Comparison of ENCODE assay signal across 8 cellular contexts in the genomic region with DNA sequence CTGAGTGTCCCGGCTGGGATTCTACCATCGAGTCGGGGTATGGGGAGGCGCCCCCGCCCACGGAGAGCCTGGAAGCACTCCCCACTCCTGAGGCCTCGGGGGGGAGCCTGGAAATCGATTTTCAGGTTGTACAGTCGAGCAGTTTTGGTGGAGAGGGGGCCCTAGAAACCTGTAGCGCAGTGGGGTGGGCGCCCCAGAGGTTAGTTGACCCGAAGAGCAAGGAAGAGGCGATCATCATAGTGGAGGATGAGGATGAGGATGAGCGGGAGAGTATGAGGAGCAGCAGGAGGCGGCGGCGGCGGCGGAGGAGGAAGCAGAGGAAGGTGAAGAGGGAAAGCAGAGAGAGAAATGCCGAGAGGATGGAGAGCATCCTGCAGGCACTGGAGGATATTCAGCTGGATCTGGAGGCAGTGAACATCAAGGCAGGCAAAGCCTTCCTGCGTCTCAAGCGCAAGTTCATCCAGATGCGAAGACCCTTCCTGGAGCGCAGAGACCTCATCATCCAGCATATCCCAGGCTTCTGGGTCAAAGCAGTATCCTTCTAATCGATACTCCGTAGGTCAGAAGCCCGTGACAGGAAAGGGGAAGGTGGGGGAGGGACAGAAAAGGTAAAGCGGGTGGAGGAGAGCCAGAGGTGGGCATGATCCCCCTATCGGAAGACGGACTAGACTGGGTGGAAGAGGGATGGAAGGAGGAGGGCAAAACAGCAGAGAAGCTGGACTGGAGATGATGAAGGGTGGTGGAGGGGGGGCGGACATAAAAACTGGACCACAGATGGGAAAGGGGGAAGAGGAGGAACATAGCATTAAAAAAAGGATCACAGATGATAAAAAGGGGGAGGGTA. TPM values are rescaled to one million over a fixed set of nuclear protein-coding genes. Genes with fewer than 3 reads are reported as not detected.
A peak's percentile ranks its signal among the peaks of the same experiment; 100 is the strongest.
DNase-seq lines count a peak whose midpoint lies in the region; ATAC-seq, FAIRE-seq and TF ChIP-seq lines count a peak whose summit lies in the region.

No MANE protein-coding gene starts in this region.

- H3K79me2 ChIP-seq in DND-41 (ENCODE audit: insufficient read depth, low read length) = peaks cover 20% of the 10 kb centered on the region
- no peaks in the 10 kb centered on the region for H3K79me2 ChIP-seq in PC-9 (ENCODE audit: low read depth)
- H3K79me2 ChIP-seq in parathyroid adenoma = peaks cover 2% of the 10 kb centered on the region

- H3K9me2 ChIP-seq in PC-9 (ENCODE audit: insufficient read depth) = no peaks in the 10 kb centered on the region

- H3K36me3 ChIP-seq in DND-41 (ENCODE audit: insufficient read depth, low read length) (peaks cover 34% of the 10 kb centered on the region), PC-9 (ENCODE audit: low read depth) (no peaks in the 10 kb centered on the region), parathyroid adenoma (ENCODE audit: control insufficient read depth, insufficient read depth, low read length) (no peaks in the 10 kb centered on the region)

- peak overlapping the region; percentile 49 to 75; a peak in 3 of 4 replicates for H3K4me3 ChIP-seq in DND-41 (ENCODE audit: low read depth in 1 of 2, low read length in 2 of 2)
- H3K4me3 ChIP-seq in PC-9 = peak overlapping the region; percentile 56
- peak overlapping the region; percentile 73 for H3K4me3 ChIP-seq in parathyroid adenoma (ENCODE audit: low read depth, low read length)

- BruUV-seq in PC-9 (replicated peaks; lab: Mats Ljungman, UMichigan) = TSS peak; percentile 56

- TF ChIP-seq CTCF in DND-41 (IDR thresholded peaks at IDR 0.05; ENCODE audit: borderline replicate concordance, extremely low read depth, low read length, poor library complexity, severe bottlenecking) (no peak), PC-9 (conservative IDR thresholded peaks at IDR 0.05) (no peak), parathyroid adenoma (IDR thresholded peaks at IDR 0.05) (no peak), D721Med (IDR thresholded peaks at IDR 0.05; ENCODE audit: insufficient read depth, missing control alignments) (no peak)

- H3K4me1 ChIP-seq in DND-41 (ENCODE audit: insufficient read depth, low read length) (peaks cover 19% of the 10 kb centered on the region), PC-9 (replicated peaks; ENCODE audit: insufficient read depth) (no peaks in the 10 kb centered on the region), parathyroid adenoma (peaks cover 7% of the 10 kb centered on the region)

- H4K20me1 ChIP-seq in DND-41 (ENCODE audit: insufficient read depth, low read length) (peaks cover 8% of the 10 kb centered on the region), PC-9 (ENCODE audit: insufficient read depth) (no peaks in the 10 kb centered on the region)

- CTCF ChIA-PET in PC-9 (lab: Charles Lee) = interaction anchor here (0.6 kb wide), 1 partner anchor 764 kb away, joined by 7 read pairs; no protein-coding TSS in a partner anchor

- H3F3A ChIP-seq in PC-9 (ENCODE audit: insufficient read depth, low read depth) = no peaks in the 10 kb centered on the region

- ATAC-seq in DND-41 (ENCODE audit: insufficient read depth, low read depth) = no peak
- ATAC-seq in HG02885 (IDR thresholded peaks at IDR 0.05; ENCODE audit: poor library complexity, unreplicated experiment) = no peak
- ATAC-seq in GM18519 (IDR thresholded peaks at IDR 0.05; ENCODE audit: low FRiP score, unreplicated experiment) = no peak

- POLR2A ChIA-PET in PC-9 (lab: Charles Lee; ENCODE audit: unreplicated experiment) = interaction anchor here (0.5 to 1.0 kb wide), 3 partner anchors 38 to 1917 kb away, joined by 4 to 13 read pairs (median 5); a partner anchor contains a TSS

- peak overlapping the region; percentile 78 for H3K9ac ChIP-seq in DND-41 (ENCODE audit: low read depth, low read length)
- H3K9ac ChIP-seq in parathyroid adenoma = peak overlapping the region; percentile 91

- peak overlapping the region; percentile 78 for H3K27ac ChIP-seq in DND-41 (ENCODE audit: low read length)
- H3K27ac ChIP-seq in PC-9 = no peak overlapping the region
- peak overlapping the region; percentile 46 for H3K27ac ChIP-seq in epithelial cell of prostate
- peak overlapping the region; percentile 93 for H3K27ac ChIP-seq in parathyroid adenoma

- H3K27me3 ChIP-seq in DND-41 (ENCODE audit: insufficient read depth, low read length, poor library complexity) (no peaks in the 10 kb centered on the region), PC-9 (ENCODE audit: insufficient read depth, low read depth) (no peaks in the 10 kb centered on the region), parathyroid adenoma (ENCODE audit: control insufficient read depth, insufficient read depth, low read length) (no peaks in the 10 kb centered on the region)

- no peaks in the 10 kb centered on the region for H3K9me3 ChIP-seq in DND-41 (ENCODE audit: insufficient read depth, low read length, severe bottlenecking)
- no peaks in the 10 kb centered on the region for H3K9me3 ChIP-seq in PC-9 (ENCODE audit: insufficient read depth, low read depth)
- no peaks in the 10 kb centered on the region for H3K9me3 ChIP-seq in parathyroid adenoma (ENCODE audit: control insufficient read depth, low read length)

- FAIRE-seq in D721Med (lab: Jason Lieb, UNC) = no peak

- H2AFZ ChIP-seq in DND-41 (ENCODE audit: low read depth, low read length) (peak overlapping the region; percentile 68), PC-9 (no peak overlapping the region), parathyroid adenoma (peak overlapping the region; percentile 42)

- H3K4me2 ChIP-seq in DND-41 (ENCODE audit: insufficient read depth, low read length) (peak overlapping the region; percentile 94), PC-9 (peak overlapping the region; percentile 65), parathyroid adenoma (ENCODE audit: low read length) (peak overlapping the region; percentile 79)

- intact Hi-C loops in PC-9 (cut with micrococcal nuclease; ENCODE audit: unreplicated experiment) = loop anchor here (1.0 kb wide), 1 partner anchor 10 kb away; no protein-coding TSS in a partner anchor

- DNase-seq in DND-41 = no peak
- DNase-seq in PC-9 = no peak
- DNase-seq in epithelial cell of prostate (ENCODE audit: low read depth, low spot score) = no peak
- no peak for DNase-seq in stimulated activated CD4-positive, alpha-beta T cell treated with anti-CD3 and anti-CD28 coated beads, Interleukin-12 subunit alpha, Interleukin-12 subunit beta, amount 100 ng/mL, for 4 hours
- no peak for DNase-seq in D721Med (ENCODE audit: insufficient read length, low spot score)

RNA-seq across cellular contexts. Expression of a gene that starts 0.8 kb away (rescaled TPM):
- total RNA-seq in PC-9 (2021) = 17.2 and 26.0 TPM in 2 replicates

RNA-seq across cellular contexts. Expression of a gene that starts 10.9 kb away (rescaled TPM):
- 25.1 and 25.3 TPM in 2 replicates for total RNA-seq in PC-9 (2021)

RNA-seq across cellular contexts. Expression of a gene that starts 34.4 kb away (rescaled TPM):
- 5.1 and 7.0 TPM in 2 replicates for total RNA-seq in PC-9 (2021)
